ENCODE assay signal across 9 cellular contexts in genomic region chr1:243482237-243483022, GRCh38.
A peak's percentile ranks its signal among the peaks of the same experiment; 100 is the strongest.
DNase-seq lines count a peak whose midpoint lies in the region; ATAC-seq and TF ChIP-seq lines count a peak whose summit lies in the region.
"Had no signal": no experiment of that assay in that cellular context is flagged by ENCODE, and none has a peak within 500 bp of the region (broad histone marks: within the 10 kb centered on the region; RNA-seq: fewer than 3 reads in every experiment).

No MANE protein-coding gene starts in this region.

- H3K27ac Mint-ChIP-seq in dendritic cell treated with granulocyte-macrophage colony-stimulating factor and Interleukin-4, amounts not matched to agents 40 ng/mL and 50 ng/mL, for 4 days, result peak overlapping the region; percentile 58

- ATAC-seq in HG03460 (IDR thresholded peaks at IDR 0.05; ENCODE audit: unreplicated experiment), result no peak
- no peak for ATAC-seq in HG02642 (IDR thresholded peaks at IDR 0.05; ENCODE audit: poor library complexity, unreplicated experiment)
- ATAC-seq in GM21390 (IDR thresholded peaks at IDR 0.05; ENCODE audit: unreplicated experiment), result no peak

- peak overlapping the region; percentile 48 to 59 for H3K4me3 ChIP-seq in muscle layer of colon (ENCODE audit: low read depth in 1 of 2, low read length in 2 of 2)

- H3K9ac ChIP-seq in muscle layer of colon (ENCODE audit: low read length), result no peak overlapping the region

- H3K27me3 Mint-ChIP-seq in dendritic cell treated with granulocyte-macrophage colony-stimulating factor and Interleukin-4, amounts not matched to agents 40 ng/mL and 50 ng/mL, for 4 days, result peaks cover 17% of the 10 kb centered on the region

- POLR2A ChIA-PET in HEK293T (lab: Yijun Ruan, JAX), result no interaction called here

- H3K9me3 Mint-ChIP-seq in dendritic cell treated with granulocyte-macrophage colony-stimulating factor and Interleukin-4, amounts not matched to agents 40 ng/mL and 50 ng/mL, for 4 days, result no peaks in the 10 kb centered on the region

- H3K4me1 Mint-ChIP-seq in dendritic cell treated with granulocyte-macrophage colony-stimulating factor and Interleukin-4, amounts not matched to agents 40 ng/mL and 50 ng/mL, for 4 days (ENCODE audit: low read depth), result peaks cover 36% of the 10 kb centered on the region

- CTCF ChIA-PET in HEK293T (lab: Yijun Ruan, JAX), result no interaction called here

- peak overlapping the region; percentile 61 for H3K4me3 Mint-ChIP-seq in dendritic cell treated with granulocyte-macrophage colony-stimulating factor and Interleukin-4, amounts not matched to agents 40 ng/mL and 50 ng/mL, for 4 days

- peaks cover 36% of the 10 kb centered on the region for H3K36me3 Mint-ChIP-seq in dendritic cell treated with granulocyte-macrophage colony-stimulating factor and Interleukin-4, amounts not matched to agents 40 ng/mL and 50 ng/mL, for 4 days (ENCODE audit: low read depth)

- H3K9me3 ChIP-seq in muscle layer of colon (ENCODE audit: low read length), result no peaks in the 10 kb centered on the region
- H3K9me3 ChIP-seq: neutrophil had no signal

- no peaks in the 10 kb centered on the region for H3K27me3 ChIP-seq in muscle layer of colon (ENCODE audit: control insufficient read depth in 1 of 2, insufficient read depth in 2 of 2, low read length in 2 of 2)

- no peak overlapping the region for H3K27ac ChIP-seq in muscle layer of colon (ENCODE audit: low read depth, low read length)
- H3K27ac ChIP-seq: neutrophil had no signal

- intact Hi-C loops in dendritic cell treated with granulocyte-macrophage colony-stimulating factor and Interleukin-4, amounts not matched to agents 40 ng/mL and 50 ng/mL, for 4 days (cut with micrococcal nuclease), result no loop called here

- DNase-seq in GM04504 (ENCODE audit: low read depth) (peak; percentile 46), NCI-H69 (lab: John Stamatoyannopoulos, UW) (peak; percentile 65), HEK293T (ENCODE audit: extremely low spot score) (no peak)

- no peaks in the 10 kb centered on the region for H3K36me3 ChIP-seq in muscle layer of colon (ENCODE audit: insufficient read depth, low read length)
- H3K36me3 ChIP-seq: neutrophil had no signal

- H3K4me1 ChIP-seq in muscle layer of colon (ENCODE audit: insufficient read depth, low read length), result peaks cover 9% of the 10 kb centered on the region

TF ChIP-seq in HEK293T, 16 proteins besides CTCF, POLR2A, EP300 and RAD21:
- TF ChIP-seq SUZ12 (IDR thresholded peaks at IDR 0.05) (no peak), LEF1 (IDR thresholded peaks at IDR 0.05; ENCODE audit: borderline replicate concordance) (no peak), FOXA1 (IDR thresholded peaks at IDR 0.05) (no peak), SP1 (IDR thresholded peaks at IDR 0.05) (no peak), HDGF (IDR thresholded peaks at IDR 0.05; ENCODE audit: borderline replicate concordance) (no peak), NFRKB (IDR thresholded peaks at IDR 0.05) (no peak), PKNOX1 (IDR thresholded peaks at IDR 0.05) (no peak), TARDBP (IDR thresholded peaks at IDR 0.05) (no peak), L3MBTL2 (conservative IDR thresholded peaks at IDR 0.05) (no peak), ZNF384 (IDR thresholded peaks at IDR 0.05) (no peak), ELF4 (IDR thresholded peaks at IDR 0.05) (no peak), CTBP1 (IDR thresholded peaks at IDR 0.05; ENCODE audit: borderline replicate concordance) (no peak), FOXM1 (IDR thresholded peaks at IDR 0.05; ENCODE audit: borderline replicate concordance) (no peak), BHLHE40 (IDR thresholded peaks at IDR 0.05; ENCODE audit: borderline replicate concordance) (no peak), ARNT (IDR thresholded peaks at IDR 0.05) (no peak), FOXK2 (IDR thresholded peaks at IDR 0.05) (no peak)
